1 cellular context compared by ENCODE assay signal in the genomic region with DNA sequence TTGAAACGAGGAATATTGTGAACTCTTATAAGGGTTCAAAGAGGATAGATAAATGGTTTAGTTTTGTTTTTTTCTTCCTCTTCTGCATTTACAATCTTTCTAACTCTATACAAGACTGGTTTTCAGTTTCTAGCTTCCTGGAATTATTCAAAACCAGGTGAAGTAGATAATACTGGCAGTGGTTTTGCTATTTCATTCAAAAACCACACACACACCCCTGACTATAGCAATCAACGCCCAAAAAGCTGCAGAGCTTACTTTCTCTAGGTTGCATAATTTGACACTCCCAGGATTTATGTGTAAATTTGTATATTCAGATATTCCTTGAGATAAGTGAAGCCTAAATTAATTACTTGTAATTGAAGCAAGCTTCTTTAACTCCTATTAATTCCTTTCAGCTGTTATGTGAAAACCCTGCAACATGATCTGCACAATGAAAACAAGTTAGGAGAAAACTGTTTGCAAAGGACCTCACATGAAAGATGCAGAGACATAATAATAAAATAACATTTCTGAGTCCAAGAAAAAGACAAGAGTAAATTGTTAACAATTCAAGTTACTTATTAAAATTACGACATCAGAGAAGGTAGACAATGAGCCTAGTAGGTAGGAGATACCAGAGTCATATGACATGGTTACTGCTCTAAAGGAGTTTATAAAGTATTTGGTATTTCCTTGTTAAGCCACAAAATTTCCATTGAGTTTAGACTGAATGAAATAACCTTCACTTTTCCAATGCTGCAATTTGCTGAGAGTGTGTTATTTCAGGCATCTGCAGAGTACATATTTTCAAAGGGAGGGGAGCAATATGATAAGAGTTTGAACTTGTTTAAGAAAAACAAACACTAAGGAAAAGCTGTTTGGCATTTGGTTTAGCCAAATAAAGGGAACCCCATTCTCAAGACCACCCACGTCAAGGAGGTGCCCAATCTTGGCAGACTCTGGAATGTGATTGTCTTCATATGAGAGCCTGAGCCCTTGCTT.
TF ChIP-seq lines count a peak whose summit lies in the region.

No MANE protein-coding gene starts in this region.

TF ChIP-seq in HepG2, 621 proteins besides CTCF, POLR2A, EP300 and RAD21 (continued from another document and continues in another):
- TF ChIP-seq, protein P1, sequence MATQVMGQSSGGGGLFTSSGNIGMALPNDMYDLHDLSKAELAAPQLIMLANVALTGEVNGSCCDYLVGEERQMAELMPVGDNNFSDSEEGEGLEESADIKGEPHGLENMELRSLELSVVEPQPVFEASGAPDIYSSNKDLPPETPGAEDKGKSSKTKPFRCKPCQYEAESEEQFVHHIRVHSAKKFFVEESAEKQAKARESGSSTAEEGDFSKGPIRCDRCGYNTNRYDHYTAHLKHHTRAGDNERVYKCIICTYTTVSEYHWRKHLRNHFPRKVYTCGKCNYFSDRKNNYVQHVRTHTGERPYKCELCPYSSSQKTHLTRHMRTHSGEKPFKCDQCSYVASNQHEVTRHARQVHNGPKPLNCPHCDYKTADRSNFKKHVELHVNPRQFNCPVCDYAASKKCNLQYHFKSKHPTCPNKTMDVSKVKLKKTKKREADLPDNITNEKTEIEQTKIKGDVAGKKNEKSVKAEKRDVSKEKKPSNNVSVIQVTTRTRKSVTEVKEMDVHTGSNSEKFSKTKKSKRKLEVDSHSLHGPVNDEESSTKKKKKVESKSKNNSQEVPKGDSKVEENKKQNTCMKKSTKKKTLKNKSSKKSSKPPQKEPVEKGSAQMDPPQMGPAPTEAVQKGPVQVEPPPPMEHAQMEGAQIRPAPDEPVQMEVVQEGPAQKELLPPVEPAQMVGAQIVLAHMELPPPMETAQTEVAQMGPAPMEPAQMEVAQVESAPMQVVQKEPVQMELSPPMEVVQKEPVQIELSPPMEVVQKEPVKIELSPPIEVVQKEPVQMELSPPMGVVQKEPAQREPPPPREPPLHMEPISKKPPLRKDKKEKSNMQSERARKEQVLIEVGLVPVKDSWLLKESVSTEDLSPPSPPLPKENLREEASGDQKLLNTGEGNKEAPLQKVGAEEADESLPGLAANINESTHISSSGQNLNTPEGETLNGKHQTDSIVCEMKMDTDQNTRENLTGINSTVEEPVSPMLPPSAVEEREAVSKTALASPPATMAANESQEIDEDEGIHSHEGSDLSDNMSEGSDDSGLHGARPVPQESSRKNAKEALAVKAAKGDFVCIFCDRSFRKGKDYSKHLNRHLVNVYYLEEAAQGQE (IDR thresholded peaks at IDR 0.05; ENCODE audit: borderline replicate concordance in 1 of 2, low read depth in 1 of 2, low read length in 2 of 2), result no peak
- TF ChIP-seq ZNF264 (CRISPR knock-in tag; IDR thresholded peaks at IDR 0.05), result no peak
- TF ChIP-seq RNF2 (conservative IDR thresholded peaks at IDR 0.05; ENCODE audit: low read depth), result no peak
- TF ChIP-seq, protein P2, sequence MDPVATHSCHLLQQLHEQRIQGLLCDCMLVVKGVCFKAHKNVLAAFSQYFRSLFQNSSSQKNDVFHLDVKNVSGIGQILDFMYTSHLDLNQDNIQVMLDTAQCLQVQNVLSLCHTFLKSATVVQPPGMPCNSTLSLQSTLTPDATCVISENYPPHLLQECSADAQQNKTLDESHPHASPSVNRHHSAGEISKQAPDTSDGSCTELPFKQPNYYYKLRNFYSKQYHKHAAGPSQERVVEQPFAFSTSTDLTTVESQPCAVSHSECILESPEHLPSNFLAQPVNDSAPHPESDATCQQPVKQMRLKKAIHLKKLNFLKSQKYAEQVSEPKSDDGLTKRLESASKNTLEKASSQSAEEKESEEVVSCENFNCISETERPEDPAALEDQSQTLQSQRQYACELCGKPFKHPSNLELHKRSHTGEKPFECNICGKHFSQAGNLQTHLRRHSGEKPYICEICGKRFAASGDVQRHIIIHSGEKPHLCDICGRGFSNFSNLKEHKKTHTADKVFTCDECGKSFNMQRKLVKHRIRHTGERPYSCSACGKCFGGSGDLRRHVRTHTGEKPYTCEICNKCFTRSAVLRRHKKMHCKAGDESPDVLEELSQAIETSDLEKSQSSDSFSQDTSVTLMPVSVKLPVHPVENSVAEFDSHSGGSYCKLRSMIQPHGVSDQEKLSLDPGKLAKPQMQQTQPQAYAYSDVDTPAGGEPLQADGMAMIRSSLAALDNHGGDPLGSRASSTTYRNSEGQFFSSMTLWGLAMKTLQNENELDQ (CRISPR knock-in tag; IDR thresholded peaks at IDR 0.05; ENCODE audit: borderline replicate concordance), result no peak
- no peak for TF ChIP-seq DR1 (CRISPR knock-in tag; IDR thresholded peaks at IDR 0.05)
- no peak for TF ChIP-seq NFKBIZ (CRISPR knock-in tag; IDR thresholded peaks at IDR 0.05)
- no peak for TF ChIP-seq ZBTB26 (CRISPR knock-in tag; IDR thresholded peaks at IDR 0.05; ENCODE audit: borderline replicate concordance)
- no peak for TF ChIP-seq FIP1L1 (IDR thresholded peaks at IDR 0.05; ENCODE audit: borderline replicate concordance, insufficient read depth, low read depth, low read length)
- TF ChIP-seq ZNF292 (CRISPR knock-in tag; IDR thresholded peaks at IDR 0.05; ENCODE audit: borderline replicate concordance, low read depth), result no peak
- TF ChIP-seq ZNF431 (CRISPR knock-in tag; IDR thresholded peaks at IDR 0.05; ENCODE audit: borderline replicate concordance, low read depth), result no peak
- TF ChIP-seq NCOA1 (CRISPR knock-in tag; IDR thresholded peaks at IDR 0.05), result no peak
- no peak for TF ChIP-seq ZFY (CRISPR knock-in tag; IDR thresholded peaks at IDR 0.05)
- TF ChIP-seq ZNF251 (CRISPR knock-in tag; IDR thresholded peaks at IDR 0.05), result no peak
- no peak for TF ChIP-seq KDM6A (CRISPR knock-in tag; IDR thresholded peaks at IDR 0.05; ENCODE audit: low read depth)
- TF ChIP-seq RBAK (CRISPR knock-in tag; IDR thresholded peaks at IDR 0.05), result no peak
- TF ChIP-seq TRAFD1 (CRISPR knock-in tag; IDR thresholded peaks at IDR 0.05; ENCODE audit: borderline replicate concordance), result no peak
- TF ChIP-seq TBX2 (CRISPR knock-in tag; IDR thresholded peaks at IDR 0.05; ENCODE audit: borderline replicate concordance), result no peak
- TF ChIP-seq ZGPAT (CRISPR knock-in tag; IDR thresholded peaks at IDR 0.05), result peak; percentile 35; the same call in 1 of the 2 replicates
- no peak for TF ChIP-seq ZNF205 (CRISPR knock-in tag; IDR thresholded peaks at IDR 0.05)
- no peak for TF ChIP-seq ZNF180 (CRISPR knock-in tag; IDR thresholded peaks at IDR 0.05; ENCODE audit: borderline replicate concordance, low read depth)
- no peak for TF ChIP-seq MTF2 (CRISPR knock-in tag; IDR thresholded peaks at IDR 0.05; ENCODE audit: borderline replicate concordance)
- TF ChIP-seq ZMYM4 (CRISPR knock-in tag; IDR thresholded peaks at IDR 0.05), result no peak
- no peak for TF ChIP-seq AHR (CRISPR knock-in tag; IDR thresholded peaks at IDR 0.05)
- TF ChIP-seq CCAR2 (optimal IDR thresholded peaks at IDR 0.05; ENCODE audit: low read depth, low read length), result no peak
- no peak for TF ChIP-seq KLF15 (CRISPR knock-in tag; IDR thresholded peaks at IDR 0.05; ENCODE audit: borderline replicate concordance)
- peak; percentile 65 for TF ChIP-seq CREM (IDR thresholded peaks at IDR 0.05)
- TF ChIP-seq CREM (CRISPR knock-in tag; IDR thresholded peaks at IDR 0.05), result no peak
- no peak for TF ChIP-seq RBM22 (optimal IDR thresholded peaks at IDR 0.05; ENCODE audit: low read length)
- no peak for TF ChIP-seq ZNF451 (CRISPR knock-in tag; IDR thresholded peaks at IDR 0.05)
- TF ChIP-seq BCL3 (CRISPR knock-in tag; IDR thresholded peaks at IDR 0.05), result no peak
- TF ChIP-seq SMAD9 (CRISPR knock-in tag; IDR thresholded peaks at IDR 0.05), result no peak
- TF ChIP-seq, protein P3, sequence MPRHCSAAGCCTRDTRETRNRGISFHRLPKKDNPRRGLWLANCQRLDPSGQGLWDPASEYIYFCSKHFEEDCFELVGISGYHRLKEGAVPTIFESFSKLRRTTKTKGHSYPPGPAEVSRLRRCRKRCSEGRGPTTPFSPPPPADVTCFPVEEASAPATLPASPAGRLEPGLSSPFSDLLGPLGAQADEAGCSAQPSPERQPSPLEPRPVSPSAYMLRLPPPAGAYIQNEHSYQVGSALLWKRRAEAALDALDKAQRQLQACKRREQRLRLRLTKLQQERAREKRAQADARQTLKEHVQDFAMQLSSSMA (CRISPR knock-in tag; IDR thresholded peaks at IDR 0.05), result no peak
- TF ChIP-seq HNRNPL (IDR thresholded peaks at IDR 0.05; ENCODE audit: low read depth, low read length), result no peak
- TF ChIP-seq JUND (CRISPR knock-in tag; IDR thresholded peaks at IDR 0.05), result no peak
- no peak for TF ChIP-seq HIVEP1 (CRISPR knock-in tag; IDR thresholded peaks at IDR 0.05)
- no peak for TF ChIP-seq ZNF720 (CRISPR knock-in tag; IDR thresholded peaks at IDR 0.05)
- TF ChIP-seq ZNF563 (CRISPR knock-in tag; IDR thresholded peaks at IDR 0.05), result no peak
- TF ChIP-seq ZMAT3 (CRISPR knock-in tag; conservative IDR thresholded peaks at IDR 0.05), result no peak
- no peak for TF ChIP-seq MBD4 (IDR thresholded peaks at IDR 0.05; ENCODE audit: borderline replicate concordance, low read length)
- no peak for TF ChIP-seq ZNF430 (CRISPR knock-in tag; IDR thresholded peaks at IDR 0.05)
- no peak for TF ChIP-seq IKZF1 (IDR thresholded peaks at IDR 0.05)
- no peak for TF ChIP-seq RAD51 (IDR thresholded peaks at IDR 0.05; ENCODE audit: borderline replicate concordance)
- no peak for TF ChIP-seq CSRNP2 (CRISPR knock-in tag; conservative IDR thresholded peaks at IDR 0.05; ENCODE audit: low read depth)
- no peak for TF ChIP-seq PAF1 (CRISPR knock-in tag; IDR thresholded peaks at IDR 0.05)
- TF ChIP-seq, protein P4, sequence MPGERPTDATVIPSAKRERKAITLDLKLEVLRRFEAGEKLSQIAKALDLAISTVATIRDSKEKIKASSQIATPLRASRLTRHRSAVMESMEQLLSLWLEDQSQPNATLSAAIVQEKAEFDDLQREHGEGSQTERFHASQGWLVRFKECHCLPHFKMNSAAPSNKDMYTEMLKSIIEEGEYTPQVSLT (CRISPR knock-in tag; IDR thresholded peaks at IDR 0.05; ENCODE audit: borderline replicate concordance, low read depth), result no peak
- TF ChIP-seq ZSCAN22 (CRISPR knock-in tag; IDR thresholded peaks at IDR 0.05), result no peak
- TF ChIP-seq ZNF333 (CRISPR knock-in tag; IDR thresholded peaks at IDR 0.05; ENCODE audit: borderline replicate concordance), result no peak
- no peak for TF ChIP-seq KAT2B (IDR thresholded peaks at IDR 0.05; ENCODE audit: borderline replicate concordance, low read depth, low read length)
- TF ChIP-seq ZNF317 (CRISPR knock-in tag; IDR thresholded peaks at IDR 0.05), result 0 out of 2 replicates have a peak, but pooled peaks have one; percentile 25
- no peak for TF ChIP-seq SNAPC2 (CRISPR knock-in tag; IDR thresholded peaks at IDR 0.05)
- TF ChIP-seq, protein P5, sequence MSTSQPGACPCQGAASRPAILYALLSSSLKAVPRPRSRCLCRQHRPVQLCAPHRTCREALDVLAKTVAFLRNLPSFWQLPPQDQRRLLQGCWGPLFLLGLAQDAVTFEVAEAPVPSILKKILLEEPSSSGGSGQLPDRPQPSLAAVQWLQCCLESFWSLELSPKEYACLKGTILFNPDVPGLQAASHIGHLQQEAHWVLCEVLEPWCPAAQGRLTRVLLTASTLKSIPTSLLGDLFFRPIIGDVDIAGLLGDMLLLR (CRISPR knock-in tag; IDR thresholded peaks at IDR 0.05), result no peak
